Comparison of ENCODE assay signal across 30 cellular contexts in genomic region chr20:714453-714852, GRCh38. TPM values are rescaled to one million over a fixed set of nuclear protein-coding genes. Genes with fewer than 3 reads are reported as not detected.
"Had no signal": no experiment of that assay in that cellular context is flagged by ENCODE, and none has a peak within 500 bp of the region (broad histone marks: within the 10 kb centered on the region; RNA-seq: fewer than 3 reads in every experiment).

No MANE protein-coding gene starts in this region.

- H3K4me3 ChIP-seq: stomach, suprapubic skin, testis, thoracic aorta, thyroid gland, tibial artery, tibial nerve, transverse colon, upper lobe of left lung, upper lobe of right lung, uterus, vagina had no signal

- H3K4me1 ChIP-seq: testis, upper lobe of right lung, uterus, vagina had no signal

- DNase-seq: stimulated activated CD4-positive, alpha-beta T cell treated with anti-CD3 and anti-CD28 coated beads, Interleukin-2, amount 100 ng/mL, for 48 hours; stimulated activated CD4-positive, alpha-beta T cell treated with anti-CD3 and anti-CD28 coated beads, Interleukin-4, amount 100 ng/mL, for 1 hour; stimulated activated CD4-positive, alpha-beta T cell treated with anti-CD3 and anti-CD28 coated beads, Interleukin-4, amount 100 ng/mL, for 24 hours; stimulated activated CD4-positive, alpha-beta T cell treated with anti-CD3 and anti-CD28 coated beads, Interleukin-4, amount 100 ng/mL, for 4 hours; stimulated activated CD8-positive, alpha-beta memory T cell treated with anti-CD3 and anti-CD28 coated beads, Interleukin-4, amount 100 ng/mL, for 48 hours; stimulated activated naive B cell treated with anti-CD40 and anti-IgM and Interleukin-4, amounts not matched to agents 10 μg/mL and 1 μg/mL and 100 μg/mL, for 72 hours; stimulated activated naive CD4-positive, alpha-beta T cell; stimulated activated naive CD4-positive, alpha-beta T cell treated with Interleukin-2 at 50 U/mL for 16 hours; stimulated activated naive CD8-positive, alpha-beta T cell treated with anti-CD3 and anti-CD28 coated beads, Interleukin-15, amount 100 ng/mL, for 72 hours; stimulated activated naive CD8-positive, alpha-beta T cell treated with anti-CD3 and anti-CD28 coated beads, Interleukin-15, Interleukin-2, amounts not matched to agents 100 U/mL and 50 U/mL, for 24 hours; stomach; substantia nigra; testis; thyroid gland; tibial artery; transverse colon; trophoblast cell; upper lobe of left lung; upper lobe of right lung; uterus had no signal

- H3K36me3 ChIP-seq: stomach, suprapubic skin, thoracic aorta, thyroid gland, tibial artery, tibial nerve, transverse colon, upper lobe of left lung, upper lobe of right lung, uterus, vagina had no signal

- FAIRE-seq: urothelium cell line had no signal

- ATAC-seq: stimulated activated effector memory CD8-positive, alpha-beta T cell treated with anti-CD3 and anti-CD28 coated beads, Interleukin-12 subunit alpha, Interleukin-12 subunit beta, amount 100 ng/mL, for 72 hours; stimulated activated memory B cell treated with anti-CD40 and anti-IgM and Interleukin-4, amounts not matched to agents 10 μg/mL and 1 μg/mL and 100 μg/mL, for 72 hours; stimulated activated naive B cell treated with anti-CD40 and anti-IgM and Interleukin-4, amounts not matched to agents 10 μg/mL and 1 μg/mL and 100 μg/mL, for 72 hours; stimulated activated naive CD8-positive, alpha-beta T cell treated with anti-CD3 and anti-CD28 coated beads, Interleukin-15, amount 100 ng/mL, for 72 hours; stimulated activated naive CD8-positive, alpha-beta T cell treated with anti-CD3 and anti-CD28 coated beads, Interleukin-15, Interleukin-2, amounts not matched to agents 100 U/mL and 50 U/mL, for 24 hours; upper lobe of right lung had no signal

- H3K9me3 ChIP-seq: testis, thyroid gland, uterus, vagina had no signal

- H3K27me3 ChIP-seq: testis, thyroid gland, vagina had no signal

- H3K27ac ChIP-seq: stomach, suprapubic skin, testis, thoracic aorta, thyroid gland, tibial artery, tibial nerve, transverse colon, upper lobe of left lung, upper lobe of right lung, uterus, vagina had no signal

RNA-seq across cellular contexts. Expression of gene SCRT2, which starts 38.9 kb away (rescaled TPM):
- total RNA-seq: stomach, subcutaneous adipose tissue, suprapubic skin, thoracic aorta, thyroid gland, tibial nerve, transverse colon, upper lobe of left lung, upper lobe of right lung, ureter, urinary bladder, uterus, vagina had no signal
- polyA plus RNA-seq: stomach, urinary bladder had no signal
